13 cellular contexts compared by ENCODE assay signal in genomic region chr12:75656650-75657049, GRCh38.
DNase-seq lines count a peak whose midpoint lies in the region; FAIRE-seq and TF ChIP-seq lines count a peak whose summit lies in the region.
"Had no signal": no experiment of that assay in that cellular context is flagged by ENCODE, and none has a peak within 500 bp of the region (broad histone marks: within the 10 kb centered on the region; RNA-seq: fewer than 3 reads in every experiment).

No MANE protein-coding gene starts in this region.

- H2AFZ ChIP-seq in Karpas-422 (ENCODE audit: low read length) = no peak overlapping the region

- BruUV-seq in MCF 10A (replicated peaks; lab: Mats Ljungman, UMichigan) = no TSS peak

- peak; percentile 78 for FAIRE-seq in urothelium cell line (lab: Jason Lieb, UNC)
- FAIRE-seq: small intestine had no signal

- H3K9me3 ChIP-seq in breast epithelium (no peaks in the 10 kb centered on the region), Karpas-422 (ENCODE audit: low read length) (no peaks in the 10 kb centered on the region)
- H3K9me3 ChIP-seq: ascending aorta had no signal

- no peak for TF ChIP-seq POLR2A in breast epithelium (IDR thresholded peaks at IDR 0.05)

- H3K9me2 ChIP-seq in Karpas-422 (replicated peaks; ENCODE audit: insufficient read depth, low read length) = no peaks in the 10 kb centered on the region

- H3K79me2 ChIP-seq in Karpas-422 (ENCODE audit: low read length) = no peaks in the 10 kb centered on the region

- CTCF ChIA-PET in MCF 10A (lab: Yijun Ruan, JAX) = interaction anchor here (0.6 to 1.4 kb wide), 3 partner anchors 32 to 691 kb away, joined by 3 to 6 read pairs (median 4); partner anchors contain the start of gene PHLDA1
- CTCF ChIA-PET in activated naive CD4-positive, alpha-beta T cell treated with anti-CD3 and anti-CD28 coated beads for 36 hours (lab: Charles Lee) = no interaction called here

- peak overlapping the region; percentile 85 for H3K27ac Mint-ChIP-seq in MCF 10A (ENCODE audit: low read depth, unreplicated experiment)
- no peak overlapping the region for H3K27ac Mint-ChIP-seq in activated naive CD4-positive, alpha-beta T cell treated with anti-CD3 and anti-CD28 coated beads for 36 hours
- H3K27ac Mint-ChIP-seq: activated CD8-positive, alpha-beta T cell treated with anti-CD3 and anti-CD28 coated beads for 36 hours had no signal

- intact Hi-C loops in MCF 10A (cut with micrococcal nuclease) (loop anchor here (2.0 kb wide), 1 partner anchor 34 kb away; no protein-coding TSS in a partner anchor), breast epithelium (cut with DNase I; ENCODE audit: low total_unique reads) (no loop called here)
- intact Hi-C loops in activated naive CD4-positive, alpha-beta T cell treated with anti-CD3 and anti-CD28 coated beads for 36 hours (cut with micrococcal nuclease) = loop anchor here (5.0 kb wide), 1 partner anchor 66 kb away; no protein-coding TSS in a partner anchor

- no peaks in the 10 kb centered on the region for H3K36me3 ChIP-seq in breast epithelium
- H3K36me3 ChIP-seq in Karpas-422 (ENCODE audit: insufficient read depth, low read length) = no peaks in the 10 kb centered on the region
- H3K36me3 ChIP-seq: ascending aorta had no signal

- H3K4me1 ChIP-seq in breast epithelium (no peaks in the 10 kb centered on the region), Karpas-422 (ENCODE audit: low read length) (0 out of 2 replicates have a peak, but pooled peaks cover 4% of the 10 kb centered on the region)

- H4K20me1 ChIP-seq in Karpas-422 (ENCODE audit: insufficient read depth, low read depth, low read length) = no peaks in the 10 kb centered on the region

- no peaks in the 10 kb centered on the region for H3K36me3 Mint-ChIP-seq in MCF 10A (ENCODE audit: insufficient read depth, unreplicated experiment)
- no peaks in the 10 kb centered on the region for H3K36me3 Mint-ChIP-seq in activated naive CD4-positive, alpha-beta T cell treated with anti-CD3 and anti-CD28 coated beads for 36 hours (ENCODE audit: low read depth)

- H3K9ac ChIP-seq in Karpas-422 (ENCODE audit: low read length) = no peak overlapping the region

- TF ChIP-seq CTCF in MCF 10A (IDR thresholded peaks at IDR 0.05; ENCODE audit: unreplicated experiment) (no peak), breast epithelium (IDR thresholded peaks at IDR 0.05) (no peak), fibroblast of pulmonary artery (IDR thresholded peaks at IDR 0.05; ENCODE audit: low read length, missing control alignments) (no peak)

- POLR2A ChIA-PET in MCF 10A (lab: Yijun Ruan, JAX) = interaction anchor here (0.6 to 3.1 kb wide), 5 partner anchors 11 to 375 kb away, joined by 3 to 21 read pairs (median 3); partner anchors contain the start of gene PHLDA1

- peaks cover 26% of the 10 kb centered on the region for H3K4me1 Mint-ChIP-seq in MCF 10A (ENCODE audit: insufficient read depth, unreplicated experiment)
- H3K4me1 Mint-ChIP-seq in activated naive CD4-positive, alpha-beta T cell treated with anti-CD3 and anti-CD28 coated beads for 36 hours (ENCODE audit: low read depth) = peaks cover 9% of the 10 kb centered on the region

- no peak overlapping the region for H3K4me2 ChIP-seq in Karpas-422 (ENCODE audit: low read depth, low read length, poor library complexity, severe bottlenecking)

- H3K27ac ChIP-seq in breast epithelium = no peak overlapping the region
- no peak overlapping the region for H3K27ac ChIP-seq in Karpas-422 (ENCODE audit: low read length)
- H3K27ac ChIP-seq: ascending aorta, SK-N-MC had no signal

- H3K27me3 ChIP-seq in breast epithelium (no peaks in the 10 kb centered on the region), Karpas-422 (ENCODE audit: low read length) (no peaks in the 10 kb centered on the region)
- H3K27me3 ChIP-seq: ascending aorta had no signal

- H3K27me3 Mint-ChIP-seq in MCF 10A (ENCODE audit: insufficient read depth, unreplicated experiment) = no peaks in the 10 kb centered on the region
- H3K27me3 Mint-ChIP-seq in activated naive CD4-positive, alpha-beta T cell treated with anti-CD3 and anti-CD28 coated beads for 36 hours (ENCODE audit: low read depth) = peaks cover 2% of the 10 kb centered on the region

- H3K4me3 ChIP-seq in breast epithelium (no peak overlapping the region), fibroblast of pulmonary artery (replicated peaks; ENCODE audit: low read depth, low read length) (no peak overlapping the region), Karpas-422 (ENCODE audit: low read length) (no peak overlapping the region)
- H3K4me3 ChIP-seq: ascending aorta, SK-N-MC had no signal

- H3K9me3 Mint-ChIP-seq in MCF 10A (ENCODE audit: unreplicated experiment) = peaks cover 8% of the 10 kb centered on the region
- H3K9me3 Mint-ChIP-seq in activated naive CD4-positive, alpha-beta T cell treated with anti-CD3 and anti-CD28 coated beads for 36 hours = no peaks in the 10 kb centered on the region
- H3K9me3 Mint-ChIP-seq: activated CD8-positive, alpha-beta T cell treated with anti-CD3 and anti-CD28 coated beads for 36 hours had no signal

- DNase-seq in MCF 10A (ENCODE audit: unreplicated experiment) (peak; percentile 89), breast epithelium (ENCODE audit: low spot score in 2 of 2) (no peak), SW 1271 (lab: John Stamatoyannopoulos, UW) (peak; percentile 64 to 78), fibroblast of pulmonary artery (ENCODE audit: low read depth) (peak; percentile 89), urothelium cell line (ENCODE audit: low spot score) (peak; percentile 71), DMS79 (lab: John Stamatoyannopoulos, UW) (no peak), Karpas-422 (no peak)
- DNase-seq in activated naive CD4-positive, alpha-beta T cell treated with anti-CD3 and anti-CD28 coated beads for 36 hours = no peak
- DNase-seq: activated CD8-positive, alpha-beta T cell treated with anti-CD3 and anti-CD28 coated beads for 36 hours; NCI-H345; small intestine had no signal

- H3K4me3 Mint-ChIP-seq in MCF 10A (ENCODE audit: unreplicated experiment) = no peak overlapping the region
- no peak overlapping the region for H3K4me3 Mint-ChIP-seq in activated naive CD4-positive, alpha-beta T cell treated with anti-CD3 and anti-CD28 coated beads for 36 hours
- H3K4me3 Mint-ChIP-seq: activated CD8-positive, alpha-beta T cell treated with anti-CD3 and anti-CD28 coated beads for 36 hours had no signal

Comparison
In these comparisons a context has a peak if more than half of its experiments do, and no peak if none do; other contexts are left out.
1. DNase-seq: peak in MCF 10A (single experiment), SW 1271 (2 of 2), fibroblast of pulmonary artery (single experiment) and urothelium cell line (single experiment); none in breast epithelium (0 of 2), activated naive CD4-positive, alpha-beta T cell treated with anti-CD3 and anti-CD28 coated beads for 36 hours (single experiment), DMS79 (single experiment) and Karpas-422 (single experiment).